16 cellular contexts compared by ENCODE assay signal in genomic region chr9:29514336-29514735, GRCh38.
DNase-seq lines count a peak whose midpoint lies in the region; ATAC-seq and TF ChIP-seq lines count a peak whose summit lies in the region.
"Had no signal": no experiment of that assay in that cellular context is flagged by ENCODE, and none has a peak within 500 bp of the region (broad histone marks: within the 10 kb centered on the region; RNA-seq: fewer than 3 reads in every experiment).

No MANE protein-coding gene starts in this region.

- H2BK12ac ChIP-seq in neuronal stem cell (ENCODE audit: low read length): no peak overlapping the region

- H2BK5ac ChIP-seq in neuronal stem cell (ENCODE audit: low read length): no peak overlapping the region

- TF ChIP-seq CTCF in fibroblast of the aortic adventitia (IDR thresholded peaks at IDR 0.05; ENCODE audit: insufficient read depth, low read length): no peak

- H3K79me1 ChIP-seq in neuronal stem cell (ENCODE audit: low read depth, low read length): peaks cover 1% of the 10 kb centered on the region

- no peaks in the 10 kb centered on the region for H3K36me3 ChIP-seq in neuronal stem cell (replicated peaks in 1 of 2; ENCODE audit: control insufficient read depth in 2 of 2, insufficient read depth in 2 of 2, low read length in 2 of 2)
- H3K36me3 ChIP-seq: heart left ventricle, SJSA1 had no signal

- H3K18ac ChIP-seq in neuronal stem cell (ENCODE audit: low read length): peak overlapping the region; percentile 34

- no peak overlapping the region for H3K4me3 ChIP-seq in fibroblast of the aortic adventitia (ENCODE audit: low read depth, low read length)
- no peak overlapping the region for H3K4me3 ChIP-seq in neuronal stem cell (ENCODE audit: low read length in 2 of 2)
- H3K4me3 ChIP-seq: GM12878, heart left ventricle, SJSA1 had no signal

- WGBS in neuronal stem cell (ENCODE audit: extremely low coverage in 2 of 2, insufficient read length in 2 of 2, insufficient replicate concordance in 1 of 2), 2 donors: no CpG with 5 or more reads among the region's 11 CpGs

- no peak overlapping the region for H3K4ac ChIP-seq in neuronal stem cell (ENCODE audit: low read length)

- intact Hi-C loops in left cardiac atrium (cut with DNase I): no loop called here

- H2AK5ac ChIP-seq in neuronal stem cell (ENCODE audit: low read depth, low read length): no peak overlapping the region

- no peak overlapping the region for H2BK120ac ChIP-seq in neuronal stem cell (ENCODE audit: low read depth, low read length)

- no peak overlapping the region for H3K23ac ChIP-seq in neuronal stem cell (ENCODE audit: low read depth, low read length, poor library complexity)

- ATAC-seq in GM21423 (IDR thresholded peaks at IDR 0.05; ENCODE audit: unreplicated experiment) (no peak), left cardiac atrium (no peak)
- ATAC-seq: activated CD4-positive, alpha-beta T cell treated with anti-CD3 and anti-CD28 coated beads for 36 hours; GM12878; heart left ventricle had no signal

- H4K91ac ChIP-seq in neuronal stem cell (ENCODE audit: low read depth, low read length, poor library complexity): no peak overlapping the region

- H4K8ac ChIP-seq in neuronal stem cell (ENCODE audit: low read depth, low read length): no peak overlapping the region

- H3K4me1 ChIP-seq in neuronal stem cell (ENCODE audit: control insufficient read depth in 2 of 2, insufficient read depth in 1 of 2, low read depth in 1 of 2, low read length in 2 of 2): peaks cover 0 to 7% of the 10 kb centered on the region in 2 donors
- H3K4me1 ChIP-seq: heart left ventricle, SJSA1 had no signal

- H3K27me3 ChIP-seq in neuronal stem cell (ENCODE audit: control insufficient read depth in 3 of 3, insufficient read depth in 3 of 3, low read depth in 1 of 3, low read length in 3 of 3): no peaks in the 10 kb centered on the region
- H3K27me3 ChIP-seq: heart left ventricle, SJSA1 had no signal

- H3K9ac ChIP-seq in neuronal stem cell (ENCODE audit: low read depth, low read length, poor library complexity): no peak overlapping the region

- no peak overlapping the region for H3K27ac ChIP-seq in neuronal stem cell (replicated peaks; ENCODE audit: low read length)
- H3K27ac ChIP-seq: heart left ventricle, SJSA1 had no signal

- peaks cover 0 to 2% of the 10 kb centered on the region in 2 donors for H3K9me3 ChIP-seq in neuronal stem cell (replicated peaks in 1 of 2; ENCODE audit: control insufficient read depth in 2 of 2, insufficient read depth in 1 of 2, low read depth in 1 of 2, low read length in 2 of 2)
- H3K9me3 ChIP-seq: SJSA1 had no signal

- H2BK15ac ChIP-seq in neuronal stem cell (ENCODE audit: low read length): no peak overlapping the region

- DNase-seq in ELR (ENCODE audit: low read depth) (peak; percentile 3), NCI-H2081 treated with DMSO at 0.1 percent for 48 hours (lab: John Stamatoyannopoulos, UW) (peak; percentile 33), fibroblast of the aortic adventitia (ENCODE audit: low read depth) (peak; percentile 0), neuronal stem cell (ENCODE audit: low spot score) (no peak), left cardiac atrium (no peak), NCI-H446 treated with DMSO at 0.1 percent for 48 hours (lab: John Stamatoyannopoulos, UW) (no peak)
- no peak for DNase-seq in activated CD4-positive, CD25-positive, alpha-beta regulatory T cell (lab: John Stamatoyannopoulos, UW)
- DNase-seq: activated CD4-positive, alpha-beta T cell treated with anti-CD3 and anti-CD28 coated beads for 36 hours; activated naive CD4-positive, alpha-beta T cell; CD4-positive, CD25-positive, alpha-beta regulatory T cell; naive B cell; NCI-H1436 treated with DMSO at 0.1 percent for 48 hours had no signal

- peak overlapping the region; percentile 73 for H2AFZ ChIP-seq in neuronal stem cell (ENCODE audit: low read length)

- no peak overlapping the region for H3K4me2 ChIP-seq in neuronal stem cell (ENCODE audit: insufficient read depth, low read length, poor library complexity, severe bottlenecking)

- no peak overlapping the region for H3K14ac ChIP-seq in neuronal stem cell (ENCODE audit: low read length)

Comparison
In these comparisons a context has a peak if more than half of its experiments do, and no peak if none do; other contexts are left out.
1. DNase-seq: peak in ELR (single experiment), NCI-H2081 treated with DMSO at 0.1 percent for 48 hours (single experiment) and fibroblast of the aortic adventitia (single experiment); none in neuronal stem cell (single experiment), activated CD4-positive, CD25-positive, alpha-beta regulatory T cell (0 of 4), left cardiac atrium (single experiment) and NCI-H446 treated with DMSO at 0.1 percent for 48 hours (single experiment).